In the genomic region with DNA sequence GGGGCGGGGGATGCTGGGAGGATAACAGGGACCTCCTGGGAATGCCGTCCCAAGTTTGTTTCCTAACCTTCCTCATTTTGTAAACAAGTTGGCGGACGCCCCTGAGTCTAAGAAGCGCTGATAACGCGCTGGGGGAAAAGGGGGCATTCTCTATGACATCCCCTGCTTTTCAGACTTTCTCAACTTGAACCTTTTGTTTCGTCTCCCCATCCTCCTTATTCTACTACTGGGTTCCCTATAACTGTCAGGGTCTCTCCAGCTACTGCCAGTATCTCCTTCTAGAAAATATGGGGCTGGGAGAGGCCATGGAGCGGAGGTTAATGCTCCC, we compare ENCODE assay signal across 1 cellular context.
TF ChIP-seq lines count a peak whose summit lies in the region.

No MANE protein-coding gene starts in this region.

TF ChIP-seq in GM12878, 131 proteins besides CTCF, POLR2A, EP300 and RAD21 (continued from another document):
- TF ChIP-seq, protein P1, sequence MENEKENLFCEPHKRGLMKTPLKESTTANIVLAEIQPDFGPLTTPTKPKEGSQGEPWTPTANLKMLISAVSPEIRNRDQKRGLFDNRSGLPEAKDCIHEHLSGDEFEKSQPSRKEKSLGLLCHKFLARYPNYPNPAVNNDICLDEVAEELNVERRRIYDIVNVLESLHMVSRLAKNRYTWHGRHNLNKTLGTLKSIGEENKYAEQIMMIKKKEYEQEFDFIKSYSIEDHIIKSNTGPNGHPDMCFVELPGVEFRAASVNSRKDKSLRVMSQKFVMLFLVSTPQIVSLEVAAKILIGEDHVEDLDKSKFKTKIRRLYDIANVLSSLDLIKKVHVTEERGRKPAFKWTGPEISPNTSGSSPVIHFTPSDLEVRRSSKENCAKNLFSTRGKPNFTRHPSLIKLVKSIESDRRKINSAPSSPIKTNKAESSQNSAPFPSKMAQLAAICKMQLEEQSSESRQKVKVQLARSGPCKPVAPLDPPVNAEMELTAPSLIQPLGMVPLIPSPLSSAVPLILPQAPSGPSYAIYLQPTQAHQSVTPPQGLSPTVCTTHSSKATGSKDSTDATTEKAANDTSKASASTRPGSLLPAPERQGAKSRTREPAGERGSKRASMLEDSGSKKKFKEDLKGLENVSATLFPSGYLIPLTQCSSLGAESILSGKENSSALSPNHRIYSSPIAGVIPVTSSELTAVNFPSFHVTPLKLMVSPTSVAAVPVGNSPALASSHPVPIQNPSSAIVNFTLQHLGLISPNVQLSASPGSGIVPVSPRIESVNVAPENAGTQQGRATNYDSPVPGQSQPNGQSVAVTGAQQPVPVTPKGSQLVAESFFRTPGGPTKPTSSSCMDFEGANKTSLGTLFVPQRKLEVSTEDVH (IDR thresholded peaks at IDR 0.05; ENCODE audit: low read depth, partially characterized antibody): no peak
- TF ChIP-seq ZNF207 (IDR thresholded peaks at IDR 0.05; ENCODE audit: borderline replicate concordance): no peak
- no peak for TF ChIP-seq SMAD1 (IDR thresholded peaks at IDR 0.05; ENCODE audit: low read depth, partially characterized antibody)
- no peak for TF ChIP-seq SMAD5 (IDR thresholded peaks at IDR 0.05; ENCODE audit: low read depth)
- no peak for TF ChIP-seq CHD4 (IDR thresholded peaks at IDR 0.05)
- TF ChIP-seq ZNF24 (IDR thresholded peaks at IDR 0.05): no peak
- TF ChIP-seq CHD2 (IDR thresholded peaks at IDR 0.05; ENCODE audit: borderline replicate concordance, low read depth, low read length): no peak
- TF ChIP-seq BCL11A (IDR thresholded peaks at IDR 0.05; ENCODE audit: low read depth, low read length): no peak
- no peak for TF ChIP-seq JUND (IDR thresholded peaks at IDR 0.05; ENCODE audit: low read depth, low read length)
- TF ChIP-seq, protein P2, sequence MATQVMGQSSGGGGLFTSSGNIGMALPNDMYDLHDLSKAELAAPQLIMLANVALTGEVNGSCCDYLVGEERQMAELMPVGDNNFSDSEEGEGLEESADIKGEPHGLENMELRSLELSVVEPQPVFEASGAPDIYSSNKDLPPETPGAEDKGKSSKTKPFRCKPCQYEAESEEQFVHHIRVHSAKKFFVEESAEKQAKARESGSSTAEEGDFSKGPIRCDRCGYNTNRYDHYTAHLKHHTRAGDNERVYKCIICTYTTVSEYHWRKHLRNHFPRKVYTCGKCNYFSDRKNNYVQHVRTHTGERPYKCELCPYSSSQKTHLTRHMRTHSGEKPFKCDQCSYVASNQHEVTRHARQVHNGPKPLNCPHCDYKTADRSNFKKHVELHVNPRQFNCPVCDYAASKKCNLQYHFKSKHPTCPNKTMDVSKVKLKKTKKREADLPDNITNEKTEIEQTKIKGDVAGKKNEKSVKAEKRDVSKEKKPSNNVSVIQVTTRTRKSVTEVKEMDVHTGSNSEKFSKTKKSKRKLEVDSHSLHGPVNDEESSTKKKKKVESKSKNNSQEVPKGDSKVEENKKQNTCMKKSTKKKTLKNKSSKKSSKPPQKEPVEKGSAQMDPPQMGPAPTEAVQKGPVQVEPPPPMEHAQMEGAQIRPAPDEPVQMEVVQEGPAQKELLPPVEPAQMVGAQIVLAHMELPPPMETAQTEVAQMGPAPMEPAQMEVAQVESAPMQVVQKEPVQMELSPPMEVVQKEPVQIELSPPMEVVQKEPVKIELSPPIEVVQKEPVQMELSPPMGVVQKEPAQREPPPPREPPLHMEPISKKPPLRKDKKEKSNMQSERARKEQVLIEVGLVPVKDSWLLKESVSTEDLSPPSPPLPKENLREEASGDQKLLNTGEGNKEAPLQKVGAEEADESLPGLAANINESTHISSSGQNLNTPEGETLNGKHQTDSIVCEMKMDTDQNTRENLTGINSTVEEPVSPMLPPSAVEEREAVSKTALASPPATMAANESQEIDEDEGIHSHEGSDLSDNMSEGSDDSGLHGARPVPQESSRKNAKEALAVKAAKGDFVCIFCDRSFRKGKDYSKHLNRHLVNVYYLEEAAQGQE (IDR thresholded peaks at IDR 0.05; ENCODE audit: low read depth, low read length): no peak
- no peak for TF ChIP-seq CHD1 (IDR thresholded peaks at IDR 0.05; ENCODE audit: low read depth, low read length)
- no peak for TF ChIP-seq NFYA (IDR thresholded peaks at IDR 0.05; ENCODE audit: borderline replicate concordance, low read depth, low read length)
- TF ChIP-seq, protein P3, sequence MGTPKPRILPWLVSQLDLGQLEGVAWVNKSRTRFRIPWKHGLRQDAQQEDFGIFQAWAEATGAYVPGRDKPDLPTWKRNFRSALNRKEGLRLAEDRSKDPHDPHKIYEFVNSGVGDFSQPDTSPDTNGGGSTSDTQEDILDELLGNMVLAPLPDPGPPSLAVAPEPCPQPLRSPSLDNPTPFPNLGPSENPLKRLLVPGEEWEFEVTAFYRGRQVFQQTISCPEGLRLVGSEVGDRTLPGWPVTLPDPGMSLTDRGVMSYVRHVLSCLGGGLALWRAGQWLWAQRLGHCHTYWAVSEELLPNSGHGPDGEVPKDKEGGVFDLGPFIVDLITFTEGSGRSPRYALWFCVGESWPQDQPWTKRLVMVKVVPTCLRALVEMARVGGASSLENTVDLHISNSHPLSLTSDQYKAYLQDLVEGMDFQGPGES (IDR thresholded peaks at IDR 0.05): no peak
- TF ChIP-seq, protein P4, sequence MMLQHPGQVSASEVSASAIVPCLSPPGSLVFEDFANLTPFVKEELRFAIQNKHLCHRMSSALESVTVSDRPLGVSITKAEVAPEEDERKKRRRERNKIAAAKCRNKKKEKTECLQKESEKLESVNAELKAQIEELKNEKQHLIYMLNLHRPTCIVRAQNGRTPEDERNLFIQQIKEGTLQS (IDR thresholded peaks at IDR 0.05; ENCODE audit: borderline replicate concordance, extremely low read depth, low read depth, low read length): no peak
- TF ChIP-seq SIN3A (IDR thresholded peaks at IDR 0.05; ENCODE audit: low read depth, low read length): no peak
- no peak for TF ChIP-seq PML (IDR thresholded peaks at IDR 0.05; ENCODE audit: low read length)
- TF ChIP-seq, protein P5, sequence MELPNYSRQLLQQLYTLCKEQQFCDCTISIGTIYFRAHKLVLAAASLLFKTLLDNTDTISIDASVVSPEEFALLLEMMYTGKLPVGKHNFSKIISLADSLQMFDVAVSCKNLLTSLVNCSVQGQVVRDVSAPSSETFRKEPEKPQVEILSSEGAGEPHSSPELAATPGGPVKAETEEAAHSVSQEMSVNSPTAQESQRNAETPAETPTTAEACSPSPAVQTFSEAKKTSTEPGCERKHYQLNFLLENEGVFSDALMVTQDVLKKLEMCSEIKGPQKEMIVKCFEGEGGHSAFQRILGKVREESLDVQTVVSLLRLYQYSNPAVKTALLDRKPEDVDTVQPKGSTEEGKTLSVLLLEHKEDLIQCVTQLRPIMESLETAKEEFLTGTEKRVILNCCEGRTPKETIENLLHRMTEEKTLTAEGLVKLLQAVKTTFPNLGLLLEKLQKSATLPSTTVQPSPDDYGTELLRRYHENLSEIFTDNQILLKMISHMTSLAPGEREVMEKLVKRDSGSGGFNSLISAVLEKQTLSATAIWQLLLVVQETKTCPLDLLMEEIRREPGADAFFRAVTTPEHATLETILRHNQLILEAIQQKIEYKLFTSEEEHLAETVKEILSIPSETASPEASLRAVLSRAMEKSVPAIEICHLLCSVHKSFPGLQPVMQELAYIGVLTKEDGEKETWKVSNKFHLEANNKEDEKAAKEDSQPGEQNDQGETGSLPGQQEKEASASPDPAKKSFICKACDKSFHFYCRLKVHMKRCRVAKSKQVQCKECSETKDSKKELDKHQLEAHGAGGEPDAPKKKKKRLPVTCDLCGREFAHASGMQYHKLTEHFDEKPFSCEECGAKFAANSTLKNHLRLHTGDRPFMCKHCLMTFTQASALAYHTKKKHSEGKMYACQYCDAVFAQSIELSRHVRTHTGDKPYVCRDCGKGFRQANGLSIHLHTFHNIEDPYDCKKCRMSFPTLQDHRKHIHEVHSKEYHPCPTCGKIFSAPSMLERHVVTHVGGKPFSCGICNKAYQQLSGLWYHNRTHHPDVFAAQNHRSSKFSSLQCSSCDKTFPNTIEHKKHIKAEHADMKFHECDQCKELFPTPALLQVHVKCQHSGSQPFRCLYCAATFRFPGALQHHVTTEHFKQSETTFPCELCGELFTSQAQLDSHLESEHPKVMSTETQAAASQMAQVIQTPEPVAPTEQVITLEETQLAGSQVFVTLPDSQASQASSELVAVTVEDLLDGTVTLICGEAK (IDR thresholded peaks at IDR 0.05; ENCODE audit: borderline replicate concordance): no peak
- no peak for TF ChIP-seq CREM (IDR thresholded peaks at IDR 0.05; ENCODE audit: low read depth)
- TF ChIP-seq, protein P6, sequence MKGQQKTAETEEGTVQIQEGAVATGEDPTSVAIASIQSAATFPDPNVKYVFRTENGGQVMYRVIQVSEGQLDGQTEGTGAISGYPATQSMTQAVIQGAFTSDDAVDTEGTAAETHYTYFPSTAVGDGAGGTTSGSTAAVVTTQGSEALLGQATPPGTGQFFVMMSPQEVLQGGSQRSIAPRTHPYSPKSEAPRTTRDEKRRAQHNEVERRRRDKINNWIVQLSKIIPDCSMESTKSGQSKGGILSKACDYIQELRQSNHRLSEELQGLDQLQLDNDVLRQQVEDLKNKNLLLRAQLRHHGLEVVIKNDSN (IDR thresholded peaks at IDR 0.05; ENCODE audit: borderline replicate concordance, extremely low read length, insufficient read depth, low read depth, low read length): no peak
